Comparison of ENCODE assay signal across 39 cellular contexts in genomic region chr11:85256433-85256832, GRCh38.
"Had no signal": no experiment of that assay in that cellular context is flagged by ENCODE, and none has a peak within 500 bp of the region (broad histone marks: within the 10 kb centered on the region; RNA-seq: fewer than 3 reads in every experiment).

No MANE protein-coding gene starts in this region.

- H3K4me3 Mint-ChIP-seq: activated naive CD4-positive, alpha-beta T cell treated with anti-CD3 and anti-CD28 coated beads for 36 hours; activated naive CD4-positive, alpha-beta T cell treated with anti-CD3 and anti-CD28 coated beads, Interleukin-2, amount 10 ng/mL, durations not matched to agents 7 days and 5 days; activated naive CD4-positive, alpha-beta T cell treated with anti-CD3 and anti-CD28 coated beads, Interleukin-2, amount 50 U/mL, for 24 hours; activated naive CD8-positive, alpha-beta T cell; activated naive CD8-positive, alpha-beta T cell treated with anti-CD3 and anti-CD28 coated beads for 36 hours; activated naive CD8-positive, alpha-beta T cell treated with anti-CD3 and anti-CD28 coated beads, Interleukin-2, amount 10 ng/mL, durations not matched to agents 7 days and 5 days; activated naive CD8-positive, alpha-beta T cell treated with anti-CD3 and anti-CD28 coated beads, Interleukin-2, amount 50 U/mL, for 24 hours; activated T-cell treated with anti-CD3 and anti-CD28 coated beads, Interleukin-2, amount 50 U/mL, for 24 hours; activated T-cell treated with anti-CD3 and anti-CD28 coated beads, Interleukin-2, amount 50 U/mL, for 4 hours; activated T-cell treated with anti-CD3 and anti-CD28 coated beads, Interleukin-2, amount 50 U/mL, for 72 hours; activated T-helper 1 cell treated with anti-CD3 and anti-CD28 coated beads, Interleukin-12 subunit alpha, Interleukin-12 subunit beta, Interleukin-2, Interleukin-4 antibody, amounts not matched to agents 30 ng/mL and 10 ng/mL and 1 ng/mL, durations not matched to agents 14 hours and 24 hours and 36 hours; activated T-helper 17 cell treated with anti-CD3 and anti-CD28 coated beads, Interleukin-2, amount 50 U/mL, for 72 hours; brain; central memory CD8-positive, alpha-beta T cell had no signal

- H3K9me3 Mint-ChIP-seq: activated naive CD4-positive, alpha-beta T cell treated with anti-CD3 and anti-CD28 coated beads, Interleukin-2, amount 50 U/mL, for 24 hours; activated naive CD8-positive, alpha-beta T cell treated with anti-CD3 and anti-CD28 coated beads for 36 hours; activated naive CD8-positive, alpha-beta T cell treated with anti-CD3 and anti-CD28 coated beads, Interleukin-2, amount 50 U/mL, for 24 hours had no signal

- H3K27me3 ChIP-seq: adrenal gland, ascending aorta, body of pancreas, brain microvascular endothelial cell, breast epithelium, cardiac muscle cell had no signal

- H3K4me1 Mint-ChIP-seq: activated naive CD4-positive, alpha-beta T cell treated with anti-CD3 and anti-CD28 coated beads, Interleukin-2, amount 10 ng/mL, durations not matched to agents 7 days and 5 days; activated naive CD4-positive, alpha-beta T cell treated with anti-CD3 and anti-CD28 coated beads, Interleukin-2, amount 50 U/mL, for 24 hours; activated naive CD8-positive, alpha-beta T cell treated with anti-CD3 and anti-CD28 coated beads for 36 hours; activated naive CD8-positive, alpha-beta T cell treated with anti-CD3 and anti-CD28 coated beads, Interleukin-2, amount 10 ng/mL, durations not matched to agents 7 days and 5 days; activated naive CD8-positive, alpha-beta T cell treated with anti-CD3 and anti-CD28 coated beads, Interleukin-2, amount 50 U/mL, for 24 hours; activated T-helper 17 cell treated with anti-CD3 and anti-CD28 coated beads, Interleukin-2, amount 50 U/mL, for 72 hours; brain; central memory CD8-positive, alpha-beta T cell had no signal

- H3K36me3 Mint-ChIP-seq: activated naive CD4-positive, alpha-beta T cell treated with anti-CD3 and anti-CD28 coated beads, Interleukin-2, amount 10 ng/mL, durations not matched to agents 7 days and 5 days; activated naive CD4-positive, alpha-beta T cell treated with anti-CD3 and anti-CD28 coated beads, Interleukin-2, amount 50 U/mL, for 24 hours; activated naive CD4-positive, alpha-beta T cell treated with anti-CD3 and anti-CD28 coated beads, Interleukin-2, amount 50 U/mL, for 72 hours; activated naive CD8-positive, alpha-beta T cell treated with anti-CD3 and anti-CD28 coated beads, Interleukin-2, amount 10 ng/mL, durations not matched to agents 7 days and 5 days had no signal

- H3K27ac Mint-ChIP-seq: activated naive CD4-positive, alpha-beta T cell treated with anti-CD3 and anti-CD28 coated beads for 36 hours; activated naive CD4-positive, alpha-beta T cell treated with anti-CD3 and anti-CD28 coated beads, Interleukin-2, amount 10 ng/mL, durations not matched to agents 7 days and 5 days; activated naive CD4-positive, alpha-beta T cell treated with anti-CD3 and anti-CD28 coated beads, Interleukin-2, amount 50 U/mL, for 24 hours; activated naive CD4-positive, alpha-beta T cell treated with anti-CD3 and anti-CD28 coated beads, Interleukin-2, amount 50 U/mL, for 72 hours; activated naive CD8-positive, alpha-beta T cell; activated naive CD8-positive, alpha-beta T cell treated with anti-CD3 and anti-CD28 coated beads for 36 hours; activated naive CD8-positive, alpha-beta T cell treated with anti-CD3 and anti-CD28 coated beads, Interleukin-2, amount 10 ng/mL, durations not matched to agents 7 days and 5 days; activated naive CD8-positive, alpha-beta T cell treated with anti-CD3 and anti-CD28 coated beads, Interleukin-2, amount 50 U/mL, for 24 hours; activated T-cell treated with anti-CD3 and anti-CD28 coated beads, Interleukin-2, amount 50 U/mL, for 24 hours; activated T-cell treated with anti-CD3 and anti-CD28 coated beads, Interleukin-2, amount 50 U/mL, for 72 hours; activated T-helper 1 cell treated with anti-CD3 and anti-CD28 coated beads, Interleukin-12 subunit alpha, Interleukin-12 subunit beta, Interleukin-2, Interleukin-4 antibody, amounts not matched to agents 30 ng/mL and 10 ng/mL and 1 ng/mL, durations not matched to agents 14 hours and 24 hours and 36 hours; activated T-helper 17 cell treated with anti-CD3 and anti-CD28 coated beads, Interleukin-2, amount 50 U/mL, for 72 hours; activated T-helper 2 cell treated with anti-CD3 and anti-CD28 coated beads, Interferon-gamma antibody, Interleukin-2, Interleukin-4, amounts not matched to agents 10 μg/mL and 5 μg/mL and 100 μg/mL, durations not matched to agents 14 hours and 24 hours and 36 hours; brain had no signal

- H3K9me3 ChIP-seq: adrenal gland, ascending aorta, body of pancreas had no signal

- H3K27me3 Mint-ChIP-seq: activated naive CD4-positive, alpha-beta T cell treated with anti-CD3 and anti-CD28 coated beads, Interleukin-2, amount 10 ng/mL, durations not matched to agents 7 days and 5 days; activated naive CD4-positive, alpha-beta T cell treated with anti-CD3 and anti-CD28 coated beads, Interleukin-2, amount 50 U/mL, for 24 hours; activated naive CD8-positive, alpha-beta T cell; activated naive CD8-positive, alpha-beta T cell treated with anti-CD3 and anti-CD28 coated beads for 36 hours; activated naive CD8-positive, alpha-beta T cell treated with anti-CD3 and anti-CD28 coated beads, Interleukin-2, amount 10 ng/mL, durations not matched to agents 7 days and 5 days; activated naive CD8-positive, alpha-beta T cell treated with anti-CD3 and anti-CD28 coated beads, Interleukin-2, amount 50 U/mL, for 24 hours; activated T-cell treated with anti-CD3 and anti-CD28 coated beads, Interleukin-2, amount 50 U/mL, for 24 hours; activated T-helper 17 cell treated with anti-CD3 and anti-CD28 coated beads, Interleukin-2, amount 50 U/mL, for 72 hours; brain; central memory CD8-positive, alpha-beta T cell had no signal

- H3K27ac ChIP-seq: adrenal gland, ascending aorta, body of pancreas, brain microvascular endothelial cell, breast epithelium, cardiac muscle cell had no signal

- H3K36me3 ChIP-seq: adrenal gland, brain microvascular endothelial cell, breast epithelium, cardiac muscle cell had no signal

- H3K4me3 ChIP-seq: adrenal gland, ascending aorta, body of pancreas, breast epithelium, cardiac muscle cell had no signal

- ATAC-seq: activated naive CD4-positive, alpha-beta T cell treated with anti-CD3 and anti-CD28 coated beads, Interleukin-2, amount 50 U/mL, for 72 hours; activated naive CD8-positive, alpha-beta T cell treated with anti-CD3 and anti-CD28 coated beads, Interleukin-2, amount 50 U/mL, for 24 hours; activated T-cell treated with anti-CD3 and anti-CD28 coated beads, Interleukin-2, amount 50 U/mL, for 4 hours; activated T-cell treated with anti-CD3 and anti-CD28 coated beads, Interleukin-2, amount 50 U/mL, for 72 hours; activated T-helper 17 cell treated with anti-CD3 and anti-CD28 coated beads, Interleukin-2, amount 50 U/mL, for 72 hours; body of pancreas had no signal

- DNase-seq: activated effector memory CD4-positive, alpha-beta T cell treated with anti-CD3 and anti-CD28 coated beads, Interleukin-2, amount 50 U/mL, for 16 hours; activated effector memory CD4-positive, alpha-beta T cell treated with Interleukin-2 at 50 U/mL for 16 hours; activated gamma-delta T cell; activated gamma-delta T cell treated with Interleukin-2 at 50 U/mL for 16 hours; activated naive CD4-positive, alpha-beta T cell; activated naive CD4-positive, alpha-beta T cell treated with anti-CD3 and anti-CD28 coated beads for 36 hours; activated naive CD4-positive, alpha-beta T cell treated with anti-CD3 and anti-CD28 coated beads, Interleukin-2, amount 10 ng/mL, durations not matched to agents 7 days and 5 days; activated naive CD4-positive, alpha-beta T cell treated with anti-CD3 and anti-CD28 coated beads, Interleukin-2, amount 50 U/mL, for 16 hours; activated naive CD4-positive, alpha-beta T cell treated with Interleukin-2 at 50 U/mL for 16 hours; activated naive CD8-positive, alpha-beta T cell treated with anti-CD3 and anti-CD28 coated beads for 36 hours; activated naive CD8-positive, alpha-beta T cell treated with anti-CD3 and anti-CD28 coated beads, Interleukin-2, amount 10 ng/mL, durations not matched to agents 7 days and 5 days; activated naive CD8-positive, alpha-beta T cell treated with anti-CD3 and anti-CD28 coated beads, Interleukin-2, amount 50 U/mL, for 24 hours; activated T-cell treated with anti-CD3 and anti-CD28 coated beads, Interleukin-2, amount 50 U/mL, for 1 hour; activated T-cell treated with anti-CD3 and anti-CD28 coated beads, Interleukin-2, amount 50 U/mL, for 24 hours; activated T-cell treated with anti-CD3 and anti-CD28 coated beads, Interleukin-2, amount 50 U/mL, for 4 hours; activated T-cell treated with anti-CD3 and anti-CD28 coated beads, Interleukin-2, amount 50 U/mL, for 48 hours; activated T-cell treated with anti-CD3 and anti-CD28 coated beads, Interleukin-2, amount 50 U/mL, for 72 hours; adrenal gland; amniotic stem cell; amygdala; anterior cingulate cortex; aorta; body of pancreas; brain microvascular endothelial cell; caudate nucleus; central memory CD4-positive, alpha-beta T cell; cerebellar nuclear complex had no signal

- FAIRE-seq: astrocyte had no signal

- H3K4me1 ChIP-seq: adrenal gland, ascending aorta, body of pancreas, breast epithelium had no signal
